In the genomic region with DNA sequence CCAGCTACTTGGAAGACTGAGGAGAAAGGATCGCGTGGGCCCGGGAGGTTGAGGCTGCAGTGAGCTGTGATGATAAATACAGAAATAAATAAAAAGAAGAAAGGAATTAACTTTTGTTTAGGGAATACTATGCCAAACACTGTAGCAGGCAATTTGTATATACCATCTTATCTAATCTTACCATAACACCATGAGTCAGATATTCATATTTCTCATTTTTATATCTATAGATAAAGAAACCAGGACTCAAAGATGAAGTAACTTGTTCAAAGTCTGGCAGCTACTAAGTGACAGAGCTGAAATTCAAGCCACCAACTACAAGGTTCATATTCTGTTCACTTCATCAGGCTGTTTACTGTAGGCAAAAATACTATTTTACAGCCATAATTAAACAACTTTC, we compare ENCODE assay signal across 1 cellular context.
TF ChIP-seq lines count a peak whose summit lies in the region.

No MANE protein-coding gene starts in this region.

TF ChIP-seq in GM23338, 12 proteins besides CTCF, POLR2A, EP300 and RAD21 (continued from another document):
- TF ChIP-seq, protein P1, sequence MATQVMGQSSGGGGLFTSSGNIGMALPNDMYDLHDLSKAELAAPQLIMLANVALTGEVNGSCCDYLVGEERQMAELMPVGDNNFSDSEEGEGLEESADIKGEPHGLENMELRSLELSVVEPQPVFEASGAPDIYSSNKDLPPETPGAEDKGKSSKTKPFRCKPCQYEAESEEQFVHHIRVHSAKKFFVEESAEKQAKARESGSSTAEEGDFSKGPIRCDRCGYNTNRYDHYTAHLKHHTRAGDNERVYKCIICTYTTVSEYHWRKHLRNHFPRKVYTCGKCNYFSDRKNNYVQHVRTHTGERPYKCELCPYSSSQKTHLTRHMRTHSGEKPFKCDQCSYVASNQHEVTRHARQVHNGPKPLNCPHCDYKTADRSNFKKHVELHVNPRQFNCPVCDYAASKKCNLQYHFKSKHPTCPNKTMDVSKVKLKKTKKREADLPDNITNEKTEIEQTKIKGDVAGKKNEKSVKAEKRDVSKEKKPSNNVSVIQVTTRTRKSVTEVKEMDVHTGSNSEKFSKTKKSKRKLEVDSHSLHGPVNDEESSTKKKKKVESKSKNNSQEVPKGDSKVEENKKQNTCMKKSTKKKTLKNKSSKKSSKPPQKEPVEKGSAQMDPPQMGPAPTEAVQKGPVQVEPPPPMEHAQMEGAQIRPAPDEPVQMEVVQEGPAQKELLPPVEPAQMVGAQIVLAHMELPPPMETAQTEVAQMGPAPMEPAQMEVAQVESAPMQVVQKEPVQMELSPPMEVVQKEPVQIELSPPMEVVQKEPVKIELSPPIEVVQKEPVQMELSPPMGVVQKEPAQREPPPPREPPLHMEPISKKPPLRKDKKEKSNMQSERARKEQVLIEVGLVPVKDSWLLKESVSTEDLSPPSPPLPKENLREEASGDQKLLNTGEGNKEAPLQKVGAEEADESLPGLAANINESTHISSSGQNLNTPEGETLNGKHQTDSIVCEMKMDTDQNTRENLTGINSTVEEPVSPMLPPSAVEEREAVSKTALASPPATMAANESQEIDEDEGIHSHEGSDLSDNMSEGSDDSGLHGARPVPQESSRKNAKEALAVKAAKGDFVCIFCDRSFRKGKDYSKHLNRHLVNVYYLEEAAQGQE (IDR thresholded peaks at IDR 0.05; ENCODE audit: unreplicated experiment): no peak
- TF ChIP-seq EZH2phosphoT487 (IDR thresholded peaks at IDR 0.05; ENCODE audit: unreplicated experiment) (no peak), POLR2AphosphoS5 (IDR thresholded peaks at IDR 0.05; ENCODE audit: low read depth) (no peak), ZNF114 (CRISPR knock-in tag; IDR thresholded peaks at IDR 0.05) (no peak), NANOG (IDR thresholded peaks at IDR 0.05; ENCODE audit: borderline replicate concordance) (no peak), JUNB (IDR thresholded peaks at IDR 0.05; ENCODE audit: unreplicated experiment) (no peak), STAT1 (IDR thresholded peaks at IDR 0.05; ENCODE audit: unreplicated experiment) (no peak), CREB1 (CRISPR knock-in tag; IDR thresholded peaks at IDR 0.05; ENCODE audit: low read depth) (no peak), ZNF331 (CRISPR knock-in tag; IDR thresholded peaks at IDR 0.05; ENCODE audit: low read depth) (no peak)
- TF ChIP-seq, protein P2, sequence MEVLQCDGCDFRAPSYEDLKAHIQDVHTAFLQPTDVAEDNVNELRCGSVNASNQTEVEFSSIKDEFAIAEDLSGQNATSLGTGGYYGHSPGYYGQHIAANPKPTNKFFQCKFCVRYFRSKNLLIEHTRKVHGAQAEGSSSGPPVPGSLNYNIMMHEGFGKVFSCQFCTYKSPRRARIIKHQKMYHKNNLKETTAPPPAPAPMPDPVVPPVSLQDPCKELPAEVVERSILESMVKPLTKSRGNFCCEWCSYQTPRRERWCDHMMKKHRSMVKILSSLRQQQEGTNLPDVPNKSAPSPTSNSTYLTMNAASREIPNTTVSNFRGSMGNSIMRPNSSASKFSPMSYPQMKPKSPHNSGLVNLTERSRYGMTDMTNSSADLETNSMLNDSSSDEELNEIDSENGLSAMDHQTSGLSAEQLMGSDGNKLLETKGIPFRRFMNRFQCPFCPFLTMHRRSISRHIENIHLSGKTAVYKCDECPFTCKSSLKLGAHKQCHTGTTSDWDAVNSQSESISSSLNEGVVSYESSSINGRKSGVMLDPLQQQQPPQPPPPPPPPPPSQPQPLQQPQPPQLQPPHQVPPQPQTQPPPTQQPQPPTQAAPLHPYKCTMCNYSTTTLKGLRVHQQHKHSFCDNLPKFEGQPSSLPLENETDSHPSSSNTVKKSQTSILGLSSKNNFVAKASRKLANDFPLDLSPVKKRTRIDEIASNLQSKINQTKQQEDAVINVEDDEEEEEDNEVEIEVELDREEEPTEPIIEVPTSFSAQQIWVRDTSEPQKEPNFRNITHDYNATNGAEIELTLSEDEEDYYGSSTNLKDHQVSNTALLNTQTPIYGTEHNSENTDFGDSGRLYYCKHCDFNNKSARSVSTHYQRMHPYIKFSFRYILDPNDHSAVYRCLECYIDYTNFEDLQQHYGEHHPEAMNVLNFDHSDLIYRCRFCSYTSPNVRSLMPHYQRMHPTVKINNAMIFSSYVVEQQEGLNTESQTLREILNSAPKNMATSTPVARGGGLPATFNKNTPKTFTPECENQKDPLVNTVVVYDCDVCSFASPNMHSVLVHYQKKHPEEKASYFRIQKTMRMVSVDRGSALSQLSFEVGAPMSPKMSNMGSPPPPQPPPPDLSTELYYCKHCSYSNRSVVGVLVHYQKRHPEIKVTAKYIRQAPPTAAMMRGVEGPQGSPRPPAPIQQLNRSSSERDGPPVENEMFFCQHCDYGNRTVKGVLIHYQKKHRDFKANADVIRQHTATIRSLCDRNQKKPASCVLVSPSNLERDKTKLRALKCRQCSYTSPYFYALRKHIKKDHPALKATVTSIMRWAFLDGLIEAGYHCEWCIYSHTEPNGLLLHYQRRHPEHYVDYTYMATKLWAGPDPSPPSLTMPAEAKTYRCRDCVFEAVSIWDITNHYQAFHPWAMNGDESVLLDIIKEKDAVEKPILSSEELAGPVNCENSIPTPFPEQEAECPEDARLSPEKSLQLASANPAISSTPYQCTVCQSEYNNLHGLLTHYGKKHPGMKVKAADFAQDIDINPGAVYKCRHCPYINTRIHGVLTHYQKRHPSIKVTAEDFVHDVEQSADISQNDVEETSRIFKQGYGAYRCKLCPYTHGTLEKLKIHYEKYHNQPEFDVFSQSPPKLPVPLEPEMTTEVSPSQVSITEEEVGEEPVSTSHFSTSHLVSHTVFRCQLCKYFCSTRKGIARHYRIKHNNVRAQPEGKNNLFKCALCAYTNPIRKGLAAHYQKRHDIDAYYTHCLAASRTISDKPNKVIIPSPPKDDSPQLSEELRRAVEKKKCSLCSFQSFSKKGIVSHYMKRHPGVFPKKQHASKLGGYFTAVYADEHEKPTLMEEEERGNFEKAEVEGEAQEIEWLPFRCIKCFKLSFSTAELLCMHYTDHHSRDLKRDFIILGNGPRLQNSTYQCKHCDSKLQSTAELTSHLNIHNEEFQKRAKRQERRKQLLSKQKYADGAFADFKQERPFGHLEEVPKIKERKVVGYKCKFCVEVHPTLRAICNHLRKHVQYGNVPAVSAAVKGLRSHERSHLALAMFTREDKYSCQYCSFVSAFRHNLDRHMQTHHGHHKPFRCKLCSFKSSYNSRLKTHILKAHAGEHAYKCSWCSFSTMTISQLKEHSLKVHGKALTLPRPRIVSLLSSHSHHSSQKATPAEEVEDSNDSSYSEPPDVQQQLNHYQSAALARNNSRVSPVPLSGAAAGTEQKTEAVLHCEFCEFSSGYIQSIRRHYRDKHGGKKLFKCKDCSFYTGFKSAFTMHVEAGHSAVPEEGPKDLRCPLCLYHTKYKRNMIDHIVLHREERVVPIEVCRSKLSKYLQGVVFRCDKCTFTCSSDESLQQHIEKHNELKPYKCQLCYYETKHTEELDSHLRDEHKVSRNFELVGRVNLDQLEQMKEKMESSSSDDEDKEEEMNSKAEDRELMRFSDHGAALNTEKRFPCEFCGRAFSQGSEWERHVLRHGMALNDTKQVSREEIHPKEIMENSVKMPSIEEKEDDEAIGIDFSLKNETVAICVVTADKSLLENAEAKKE (CRISPR knock-in tag; IDR thresholded peaks at IDR 0.05): no peak
- TF ChIP-seq, protein P3, sequence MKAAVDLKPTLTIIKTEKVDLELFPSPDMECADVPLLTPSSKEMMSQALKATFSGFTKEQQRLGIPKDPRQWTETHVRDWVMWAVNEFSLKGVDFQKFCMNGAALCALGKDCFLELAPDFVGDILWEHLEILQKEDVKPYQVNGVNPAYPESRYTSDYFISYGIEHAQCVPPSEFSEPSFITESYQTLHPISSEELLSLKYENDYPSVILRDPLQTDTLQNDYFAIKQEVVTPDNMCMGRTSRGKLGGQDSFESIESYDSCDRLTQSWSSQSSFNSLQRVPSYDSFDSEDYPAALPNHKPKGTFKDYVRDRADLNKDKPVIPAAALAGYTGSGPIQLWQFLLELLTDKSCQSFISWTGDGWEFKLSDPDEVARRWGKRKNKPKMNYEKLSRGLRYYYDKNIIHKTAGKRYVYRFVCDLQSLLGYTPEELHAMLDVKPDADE (IDR thresholded peaks at IDR 0.05): no peak
TF ChIP-seq in GM23338: peak in this region for 0.
